ENCODE assay signal across 10 cellular contexts in the genomic region with DNA sequence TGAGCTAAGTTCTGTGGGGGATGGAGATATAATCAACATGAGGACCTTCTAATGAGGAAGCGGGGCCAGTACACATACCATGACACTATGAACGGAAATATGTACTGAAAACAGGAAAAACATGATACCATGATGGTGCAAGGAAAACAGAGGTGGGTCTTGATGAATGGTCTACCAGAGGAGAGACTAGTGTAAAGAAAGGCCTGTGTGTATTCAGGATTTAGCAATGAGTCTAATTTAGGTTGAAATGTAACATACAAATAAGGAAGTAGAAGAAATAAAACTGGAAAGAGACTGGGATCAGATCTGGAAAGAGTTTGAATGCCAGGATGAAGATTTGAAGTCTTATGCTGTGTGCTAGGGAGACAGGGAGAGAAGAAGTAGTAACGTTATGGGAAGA. TPM values are rescaled to one million over a fixed set of nuclear protein-coding genes. Genes with fewer than 3 reads are reported as not detected.
A peak's percentile ranks its signal among the peaks of the same experiment; 100 is the strongest.
DNase-seq lines count a peak whose midpoint lies in the region; ATAC-seq and TF ChIP-seq lines count a peak whose summit lies in the region.
"Had no signal": no experiment of that assay in that cellular context is flagged by ENCODE, and none has a peak within 500 bp of the region (broad histone marks: within the 10 kb centered on the region; RNA-seq: fewer than 3 reads in every experiment).

No MANE protein-coding gene starts in this region.

- no peaks in the 10 kb centered on the region for H3K27me3 ChIP-seq in RWPE2 (ENCODE audit: insufficient read depth, poor library complexity, severe bottlenecking)
- H3K27me3 ChIP-seq in suprapubic skin, result no peaks in the 10 kb centered on the region
- H3K27me3 ChIP-seq in dorsolateral prefrontal cortex, result no peaks in the 10 kb centered on the region

- peaks cover 10% of the 10 kb centered on the region for H3K9me3 Mint-ChIP-seq in activated T-cell treated with anti-CD3 and anti-CD28 coated beads, Interleukin-2, amount 50 U/mL, for 4 hours
- H3K9me3 Mint-ChIP-seq in immature natural killer cell, result no peaks in the 10 kb centered on the region

- H3K4me3 Mint-ChIP-seq in activated T-cell treated with anti-CD3 and anti-CD28 coated beads, Interleukin-2, amount 50 U/mL, for 4 hours, result peak overlapping the region; percentile 14
- peak overlapping the region in 4 of 5 donors; percentile 24 to 82 (median 69) for H3K4me3 Mint-ChIP-seq in immature natural killer cell
- H3K4me3 Mint-ChIP-seq: activated B cell treated with CpG ODN at 0.5 μM for 24 hours had no signal

- H3K27me3 Mint-ChIP-seq in activated T-cell treated with anti-CD3 and anti-CD28 coated beads, Interleukin-2, amount 50 U/mL, for 4 hours (ENCODE audit: low read depth), result no peaks in the 10 kb centered on the region
- H3K27me3 Mint-ChIP-seq in immature natural killer cell (ENCODE audit: low read depth in 3 of 3), result peaks cover under 1 to 3% (median 1%) of the 10 kb centered on the region in 3 donors

- ATAC-seq in activated T-cell treated with anti-CD3 and anti-CD28 coated beads, Interleukin-2, amount 50 U/mL, for 4 hours, result no peak
- no peak for ATAC-seq in RWPE2 (ENCODE audit: low read depth)
- ATAC-seq: K562 had no signal

- TF ChIP-seq POLR2A in suprapubic skin (IDR thresholded peaks at IDR 0.05), result no peak

- TF ChIP-seq EP300 in suprapubic skin (IDR thresholded peaks at IDR 0.05), result no peak

- peak overlapping the region; percentile 71 to 99 (median 90) for H3K27ac Mint-ChIP-seq in immature natural killer cell
- H3K27ac Mint-ChIP-seq: activated B cell treated with CpG ODN at 0.5 μM for 24 hours had no signal

- TF ChIP-seq CTCF in RWPE2 (IDR thresholded peaks at IDR 0.05; ENCODE audit: poor library complexity, severe bottlenecking), result no peak
- no peak for TF ChIP-seq CTCF in suprapubic skin (IDR thresholded peaks at IDR 0.05)
- no peak for TF ChIP-seq CTCF in dorsolateral prefrontal cortex (IDR thresholded peaks at IDR 0.05 in 54 of 56, conservative IDR thresholded peaks at IDR 0.05 in 2 of 56; ENCODE audit: low read depth in 1 of 56, partially characterized antibody in 56 of 56)

- intact Hi-C loops in dorsolateral prefrontal cortex (cut with DNase I), result no loop called here

- H3K4me3 ChIP-seq in RWPE2 (ENCODE audit: severe bottlenecking) (no peak overlapping the region), suprapubic skin (no peak overlapping the region), dorsolateral prefrontal cortex (no peak overlapping the region)
- H3K4me3 ChIP-seq: K562 had no signal

- WGBS in suprapubic skin, result 83% methylated on average over 3 of the region's 3 CpGs

- H3K36me3 ChIP-seq in RWPE2 (ENCODE audit: low read depth), result no peaks in the 10 kb centered on the region
- no peaks in the 10 kb centered on the region for H3K36me3 ChIP-seq in suprapubic skin

- H3K9me3 ChIP-seq in RWPE2 (ENCODE audit: severe bottlenecking), result no peaks in the 10 kb centered on the region
- no peaks in the 10 kb centered on the region for H3K9me3 ChIP-seq in suprapubic skin

- peaks cover 38% of the 10 kb centered on the region for H3K4me1 Mint-ChIP-seq in activated T-cell treated with anti-CD3 and anti-CD28 coated beads, Interleukin-2, amount 50 U/mL, for 4 hours (ENCODE audit: low read depth)
- H3K4me1 Mint-ChIP-seq in immature natural killer cell, result peaks cover 23 to 24% of the 10 kb centered on the region in 2 donors

- DNase-seq in activated T-cell treated with anti-CD3 and anti-CD28 coated beads, Interleukin-2, amount 50 U/mL, for 4 hours, result no peak
- DNase-seq in activated T-cell treated with anti-CD3 and anti-CD28 coated beads, Interleukin-2, amount 50 U/mL, for 48 hours, result no peak
- DNase-seq in RWPE2 (ENCODE audit: low spot score), result no peak
- DNase-seq in immature natural killer cell, result no peak
- no peak for DNase-seq in suprapubic skin (ENCODE audit: low spot score in 2 of 2)
- DNase-seq in HCEC 1CT, result no peak
- no peak for DNase-seq in dorsolateral prefrontal cortex
- DNase-seq in NCI-H82 (lab: John Stamatoyannopoulos, UW), result no peak
- DNase-seq: activated B cell treated with CpG ODN at 0.5 μM for 24 hours had no signal

- H3K36me3 Mint-ChIP-seq in activated T-cell treated with anti-CD3 and anti-CD28 coated beads, Interleukin-2, amount 50 U/mL, for 4 hours (ENCODE audit: insufficient read depth), result peaks cover 13% of the 10 kb centered on the region
- peaks cover 0 to 7% (median 0%) of the 10 kb centered on the region in 3 donors for H3K36me3 Mint-ChIP-seq in immature natural killer cell

- H3K4me1 ChIP-seq in RWPE2 (ENCODE audit: insufficient read depth, poor library complexity, severe bottlenecking), result no peaks in the 10 kb centered on the region
- H3K4me1 ChIP-seq in suprapubic skin, result peaks cover 20% of the 10 kb centered on the region

- peak overlapping the region; percentile 14 for H3K27ac ChIP-seq in RWPE2 (ENCODE audit: poor library complexity, severe bottlenecking)
- peak overlapping the region; percentile 62 for H3K27ac ChIP-seq in suprapubic skin
- H3K27ac ChIP-seq in dorsolateral prefrontal cortex, result no peak overlapping the region

RNA-seq across cellular contexts. Expression of a gene that starts 38.9 kb away (rescaled TPM):
- 10 to 100 TPM in 1 of 3 donors, 1 to 10 TPM in 2; 6.2 to 10.6 (median 7.4) TPM for total RNA-seq in activated T-cell treated with anti-CD3 and anti-CD28 coated beads, Interleukin-2, amount 50 U/mL, for 4 hours
- polyA plus RNA-seq in immature natural killer cell, result 1 to 10 TPM in 1 of 3 donors, under 1 TPM in 1, not detected in 1; 0.38 to 6.0 TPM
- total RNA-seq in suprapubic skin (10 to 100 TPM; 19.9 to 30.9 (median 28.4) TPM), dorsolateral prefrontal cortex (1 to 10 TPM in 104 of 120 experiments, under 1 TPM in 16; 0.29 to 5.9 (median 2.2) TPM)
- total RNA-seq: K562 had no signal

Comparison
In these comparisons a context has a peak if more than half of its experiments do, and no peak if none do; other contexts are left out.
1. H3K27ac ChIP-seq: peak in RWPE2 (single experiment) and suprapubic skin (single experiment); none in dorsolateral prefrontal cortex (0 of 59).